In genomic region chr22:33335611-33336279, GRCh38 we compare ENCODE assay signal across 25 cellular contexts.
DNase-seq lines count a peak whose midpoint lies in the region; ATAC-seq lines count a peak whose summit lies in the region.
"Had no signal": no experiment of that assay in that cellular context is flagged by ENCODE, and none has a peak within 500 bp of the region (broad histone marks: within the 10 kb centered on the region; RNA-seq: fewer than 3 reads in every experiment).

No MANE protein-coding gene starts in this region.

- DNase-seq in SJSA1 (ENCODE audit: low read depth in 1 of 2, low spot score in 2 of 2) (no peak), kidney glomerular epithelial cell (lab: John Stamatoyannopoulos, UW) (peak; percentile 72), mucosa of gallbladder (ENCODE audit: low spot score) (peak; percentile 51), hypothalamus (lab: John Stamatoyannopoulos, UW) (no peak), cerebellum (ENCODE audit: low spot score) (no peak)
- DNase-seq: activated CD4-positive, alpha-beta memory T cell treated with anti-CD3 and anti-CD28 coated beads for 36 hours; activated CD4-positive, alpha-beta T cell treated with anti-CD3 and anti-CD28 coated beads for 1 hour; activated naive CD4-positive, alpha-beta T cell treated with Interleukin-2 at 50 U/mL for 16 hours; DMS79; foreskin melanocyte; GDM1; heart right ventricle; left cardiac atrium; mesendoderm; NCI-H1092; NCI-H187; NCI-H526; right cardiac atrium; stimulated activated CD8-positive, alpha-beta memory T cell treated with anti-CD3 and anti-CD28 coated beads, Interleukin-4, amount 100 ng/mL, for 48 hours; stimulated activated naive CD8-positive, alpha-beta T cell treated with anti-CD3 and anti-CD28 coated beads, Interleukin-15, amount 100 ng/mL, for 72 hours; T-helper 17 cell had no signal

- ATAC-seq in HG03159 (IDR thresholded peaks at IDR 0.05; ENCODE audit: unreplicated experiment), result no peak
- no peak for ATAC-seq in HG02970 (IDR thresholded peaks at IDR 0.05; ENCODE audit: low FRiP score, unreplicated experiment)
- ATAC-seq: heart right ventricle; left cardiac atrium; right cardiac atrium; SK-N-SH treated with all-trans-retinoic acid at 6 μM for 48 hours; stimulated activated naive CD8-positive, alpha-beta T cell treated with anti-CD3 and anti-CD28 coated beads, Interleukin-15, amount 100 ng/mL, for 72 hours; T-helper 17 cell had no signal

- H3K27me3 ChIP-seq in SJSA1 (replicated peaks), result no peaks in the 10 kb centered on the region
- H3K27me3 ChIP-seq: BLaER1 treated with 17β-estradiol and CSF1 and Interleukin-3, amounts not matched to agents 10 nM and 100 nM; heart right ventricle had no signal

- H3K4me3 ChIP-seq in SJSA1, result no peak overlapping the region
- H3K4me3 ChIP-seq: BLaER1 treated with 17β-estradiol and CSF1 and Interleukin-3, amounts not matched to agents 10 nM and 100 nM; heart right ventricle had no signal

- 0 out of 2 replicates have a peak, but pooled peaks cover 5% of the 10 kb centered on the region for H3K36me3 ChIP-seq in SJSA1

- peak overlapping the region; percentile 84 for H3K27ac ChIP-seq in SJSA1
- H3K27ac ChIP-seq: BLaER1 treated with 17β-estradiol and CSF1 and Interleukin-3, amounts not matched to agents 10 nM and 100 nM; heart right ventricle had no signal

- H3K9me3 ChIP-seq in SJSA1 (replicated peaks), result no peaks in the 10 kb centered on the region
- H3K9me3 ChIP-seq: heart right ventricle had no signal

- peaks cover 30% of the 10 kb centered on the region for H3K4me1 ChIP-seq in SJSA1 (replicated peaks)
- H3K4me1 ChIP-seq: BLaER1 treated with 17β-estradiol and CSF1 and Interleukin-3, amounts not matched to agents 10 nM and 100 nM had no signal

Comparison
In these comparisons a context has a peak if more than half of its experiments do, and no peak if none do; other contexts are left out.
1. DNase-seq: peak in kidney glomerular epithelial cell (single experiment) and mucosa of gallbladder (single experiment); none in SJSA1 (0 of 2), hypothalamus (0 of 51) and cerebellum (single experiment).